ENCODE assay signal across 29 cellular contexts in genomic region chr2:54204476-54204875, GRCh38. TPM values are rescaled to one million over a fixed set of nuclear protein-coding genes. Genes with fewer than 3 reads are reported as not detected.
"Had no signal": no experiment of that assay in that cellular context is flagged by ENCODE, and none has a peak within 500 bp of the region (broad histone marks: within the 10 kb centered on the region; RNA-seq: fewer than 3 reads in every experiment).

No MANE protein-coding gene starts in this region.

- FAIRE-seq: bronchial epithelial cell, K562 had no signal

- DNase-seq: activated CD4-positive, alpha-beta memory T cell treated with anti-CD3 and anti-CD28 coated beads for 36 hours; activated CD4-positive, alpha-beta T cell treated with anti-CD3 and anti-CD28 coated beads for 48 hours; activated CD4-positive, CD25-positive, alpha-beta regulatory T cell treated with anti-CD3 and anti-CD28 coated beads, Interleukin-2, amount 50 U/mL, for 72 hours; activated CD8-positive, alpha-beta memory T cell treated with anti-CD3 and anti-CD28 coated beads for 24 hours; activated effector memory CD4-positive, alpha-beta T cell treated with anti-CD3 and anti-CD28 coated beads, Interleukin-2, amount 50 U/mL, for 16 hours; activated naive CD4-positive, alpha-beta T cell treated with anti-CD3 and anti-CD28 coated beads for 36 hours; activated T-cell treated with anti-CD3 and anti-CD28 coated beads, Interleukin-2, amount 50 U/mL, for 4 hours; anterior cingulate cortex; body of pancreas; central memory CD4-positive, alpha-beta T cell; Karpas-422; MM.1S; NCI-H1105; NCI-H1436; NCI-H1694 treated with DMSO at 0.1 percent for 48 hours; NCI-H2029 treated with DMSO at 0.1 percent for 48 hours; NCI-H345; NCI-H510A; NCI-H526 treated with DMSO at 0.1 percent for 48 hours; NCI-H82; SIG-M5; T-cell had no signal

- H3K4me3 ChIP-seq: body of pancreas, K562, SK-N-MC had no signal

- H3K27me3 ChIP-seq: body of pancreas had no signal

- H3K27ac ChIP-seq: body of pancreas, SK-N-MC had no signal

- H3K9me3 ChIP-seq: body of pancreas had no signal

- ATAC-seq: activated T-cell treated with anti-CD3 and anti-CD28 coated beads, Interleukin-2, amount 50 U/mL, for 4 hours; body of pancreas; K562; T-cell had no signal

RNA-seq across cellular contexts. Expression of gene TSPYL6, which starts 51.6 kb away (rescaled TPM):
- total RNA-seq: activated CD4-positive, alpha-beta memory T cell treated with anti-CD3 and anti-CD28 coated beads for 36 hours; activated naive CD4-positive, alpha-beta T cell treated with anti-CD3 and anti-CD28 coated beads for 36 hours; activated T-cell treated with anti-CD3 and anti-CD28 coated beads, Interleukin-2, amount 50 U/mL, for 4 hours; body of pancreas; bronchial epithelial cell; OCI-LY7; RPMI7951; T-cell; T-helper 2 cell treated with Interferon-gamma antibody and Interleukin-4, amounts not matched to agents 100 ng/mL and 5 ng/mL, for 36 hours had no signal
- polyA plus RNA-seq: adipose tissue had no signal
